Comparison of ENCODE assay signal across 16 cellular contexts in the genomic region with DNA sequence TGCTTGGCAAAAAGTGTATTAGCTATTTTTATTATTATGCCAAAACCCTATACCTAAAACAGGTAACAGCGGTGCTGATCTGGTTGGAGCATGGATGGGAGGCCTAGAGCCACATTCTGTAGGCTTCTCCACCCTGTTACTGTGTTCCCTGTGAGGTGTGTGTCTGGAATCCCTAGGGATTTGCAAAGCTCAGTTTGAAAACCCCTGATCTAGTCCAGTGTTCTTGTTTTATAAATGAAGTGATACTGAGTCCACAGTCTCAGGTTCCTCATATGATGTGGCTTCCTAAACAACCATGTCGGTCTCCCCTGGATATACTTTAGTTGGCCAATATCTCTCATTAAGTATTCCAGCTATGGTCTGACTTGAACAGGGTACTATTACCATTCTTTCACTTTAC. TPM values are rescaled to one million over a fixed set of nuclear protein-coding genes. Genes with fewer than 3 reads are reported as not detected.
DNase-seq lines count a peak whose midpoint lies in the region; ATAC-seq and TF ChIP-seq lines count a peak whose summit lies in the region.
"Had no signal": no experiment of that assay in that cellular context is flagged by ENCODE, and none has a peak within 500 bp of the region (broad histone marks: within the 10 kb centered on the region; RNA-seq: fewer than 3 reads in every experiment).

No MANE protein-coding gene starts in this region.

- H3K27me3 Mint-ChIP-seq in MCF 10A (ENCODE audit: insufficient read depth, unreplicated experiment) (no peaks in the 10 kb centered on the region), GM23338 (ENCODE audit: insufficient read depth, low read depth, poor library complexity) (no peaks in the 10 kb centered on the region)
- H3K27me3 Mint-ChIP-seq in activated T-helper 2 cell treated with anti-CD3 and anti-CD28 coated beads, Interferon-gamma antibody, Interleukin-2, Interleukin-4, amounts not matched to agents 10 μg/mL and 5 μg/mL and 100 μg/mL, durations not matched to agents 14 hours and 24 hours and 36 hours (ENCODE audit: low read depth): no peaks in the 10 kb centered on the region
- peaks cover 0 to 4% of the 10 kb centered on the region in 2 donors for H3K27me3 Mint-ChIP-seq in stimulated activated naive B cell treated with anti-CD40 and anti-IgM and Interleukin-4, amounts not matched to agents 10 μg/mL and 1 μg/mL and 100 μg/mL, for 72 hours

- no peaks in the 10 kb centered on the region for H3K9me2 ChIP-seq in GM23338 (ENCODE audit: insufficient read depth)

- no peaks in the 10 kb centered on the region for H3F3A ChIP-seq in GM23338 (replicated peaks; ENCODE audit: low read depth)

- H3K4me1 Mint-ChIP-seq in MCF 10A (ENCODE audit: insufficient read depth, unreplicated experiment): peaks cover 47% of the 10 kb centered on the region
- H3K4me1 Mint-ChIP-seq in activated T-helper 2 cell treated with anti-CD3 and anti-CD28 coated beads, Interferon-gamma antibody, Interleukin-2, Interleukin-4, amounts not matched to agents 10 μg/mL and 5 μg/mL and 100 μg/mL, durations not matched to agents 14 hours and 24 hours and 36 hours (ENCODE audit: low read depth): peaks cover 45% of the 10 kb centered on the region
- peaks cover 9 to 16% of the 10 kb centered on the region in 2 donors for H3K4me1 Mint-ChIP-seq in stimulated activated naive B cell treated with anti-CD40 and anti-IgM and Interleukin-4, amounts not matched to agents 10 μg/mL and 1 μg/mL and 100 μg/mL, for 72 hours
- no peaks in the 10 kb centered on the region for H3K4me1 Mint-ChIP-seq in GM23338

- no peaks in the 10 kb centered on the region for H3K9me3 Mint-ChIP-seq in MCF 10A (ENCODE audit: unreplicated experiment)
- no peaks in the 10 kb centered on the region for H3K9me3 Mint-ChIP-seq in activated T-helper 2 cell treated with anti-CD3 and anti-CD28 coated beads, Interferon-gamma antibody, Interleukin-2, Interleukin-4, amounts not matched to agents 10 μg/mL and 5 μg/mL and 100 μg/mL, durations not matched to agents 14 hours and 24 hours and 36 hours
- no peaks in the 10 kb centered on the region for H3K9me3 Mint-ChIP-seq in stimulated activated naive B cell treated with anti-CD40 and anti-IgM and Interleukin-4, amounts not matched to agents 10 μg/mL and 1 μg/mL and 100 μg/mL, for 72 hours
- no peaks in the 10 kb centered on the region; the same call in 2 of the 3 replicates for H3K9me3 Mint-ChIP-seq in GM23338

- TF ChIP-seq CTCF in MCF 10A (IDR thresholded peaks at IDR 0.05; ENCODE audit: unreplicated experiment) (no peak), mammary epithelial cell (conservative IDR thresholded peaks at IDR 0.05 in 1 of 2, IDR thresholded peaks at IDR 0.05 in 1 of 2; ENCODE audit: extremely low read depth in 1 of 2, insufficient read depth in 1 of 2, low read depth in 1 of 2, low read length in 2 of 2) (no peak), GM23338 (conservative IDR thresholded peaks at IDR 0.05; ENCODE audit: low read depth in 2 of 2) (no peak)

- in situ Hi-C loops in mammary epithelial cell (cut with MboI; ENCODE audit: low sequenced_read_pairs in 2 of 2): no loop called here

- 94% methylated on average over 2 of the region's 2 CpGs for WGBS in mammary epithelial cell (ENCODE audit: low coverage, missing lambda C conversion rate)

- H3K27me3 ChIP-seq in mammary epithelial cell (ENCODE audit: insufficient read depth, low read length) (no peaks in the 10 kb centered on the region), GM23338 (ENCODE audit: insufficient read depth) (no peaks in the 10 kb centered on the region)

- H3K4me1 ChIP-seq in mammary epithelial cell (ENCODE audit: insufficient read depth, low read length) (peaks cover 27% of the 10 kb centered on the region), GM23338 (ENCODE audit: insufficient read depth) (no peaks in the 10 kb centered on the region)

- H2AFZ ChIP-seq in mammary epithelial cell (ENCODE audit: low read depth, low read length) (no peak overlapping the region), GM23338 (no peak overlapping the region)

- no peaks in the 10 kb centered on the region for H4K20me1 ChIP-seq in mammary epithelial cell (ENCODE audit: insufficient read depth, low read length)
- no peaks in the 10 kb centered on the region for H4K20me1 ChIP-seq in GM23338 (replicated peaks; ENCODE audit: insufficient read depth)

- no peak overlapping the region for H3K4me2 ChIP-seq in mammary epithelial cell (ENCODE audit: insufficient read depth, low read depth, low read length)
- H3K4me2 ChIP-seq in GM23338: no peak overlapping the region

- H3K4me3 ChIP-seq in mammary epithelial cell (replicated peaks in 1 of 3; ENCODE audit: insufficient read depth in 1 of 3, low read depth in 2 of 3, low read length in 3 of 3) (no peak overlapping the region), GM23338 (no peak overlapping the region)

- peaks cover 6% of the 10 kb centered on the region for H3K36me3 Mint-ChIP-seq in MCF 10A (ENCODE audit: insufficient read depth, unreplicated experiment)
- H3K36me3 Mint-ChIP-seq in activated T-helper 2 cell treated with anti-CD3 and anti-CD28 coated beads, Interferon-gamma antibody, Interleukin-2, Interleukin-4, amounts not matched to agents 10 μg/mL and 5 μg/mL and 100 μg/mL, durations not matched to agents 14 hours and 24 hours and 36 hours (ENCODE audit: low read depth): peaks cover 43% of the 10 kb centered on the region
- peaks cover 6 to 10% of the 10 kb centered on the region in 2 donors for H3K36me3 Mint-ChIP-seq in stimulated activated naive B cell treated with anti-CD40 and anti-IgM and Interleukin-4, amounts not matched to agents 10 μg/mL and 1 μg/mL and 100 μg/mL, for 72 hours
- H3K36me3 Mint-ChIP-seq in GM23338 (ENCODE audit: low read depth): peaks cover under 1% of the 10 kb centered on the region; the same call in 2 of the 3 replicates

- intact Hi-C loops in MCF 10A (cut with micrococcal nuclease): no loop called here
- intact Hi-C loops in mammary epithelial cell (cut with micrococcal nuclease): no loop called here
- intact Hi-C loops in activated T-helper 2 cell treated with anti-CD3 and anti-CD28 coated beads, Interferon-gamma antibody, Interleukin-2, Interleukin-4, amounts not matched to agents 10 μg/mL and 5 μg/mL and 100 μg/mL, durations not matched to agents 14 hours and 24 hours and 36 hours (cut with micrococcal nuclease): no loop called here

- peak; percentile 21 for DNase-seq in NOMO-1 treated with DMSO at 0.1 percent for 48 hours (lab: John Stamatoyannopoulos, UW; ENCODE audit: unreplicated experiment)
- no peak for DNase-seq in NOMO-1 treated with dmso at 0.1 percent for 144 hours (lab: John Stamatoyannopoulos, UW; ENCODE audit: unreplicated experiment)
- DNase-seq in MCF 10A (ENCODE audit: unreplicated experiment): no peak
- DNase-seq in mammary epithelial cell: no peak
- DNase-seq in activated T-helper 2 cell treated with anti-CD3 and anti-CD28 coated beads, Interferon-gamma antibody, Interleukin-2, Interleukin-4, amounts not matched to agents 10 μg/mL and 5 μg/mL and 100 μg/mL, durations not matched to agents 14 hours and 24 hours and 36 hours (ENCODE audit: low spot score): no peak
- DNase-seq in stimulated activated naive B cell treated with anti-CD40 and anti-IgM and Interleukin-4, amounts not matched to agents 10 μg/mL and 1 μg/mL and 100 μg/mL, for 72 hours: no peak
- DNase-seq in GM23338 (ENCODE audit: low spot score): no peak
- DNase-seq: C1 segment of cervical spinal cord, COR-L47, H7, Karpas-422, NCI-H1436 treated with DMSO at 0.1 percent for 48 hours, NCI-H2081 treated with DMSO at 0.1 percent for 48 hours, NCI-H69, SHP77 had no signal

- dilution Hi-C loops in mammary epithelial cell (cut with HindIII; ENCODE audit: low sequenced_read_pairs): no loop called here

- H3K9ac ChIP-seq in mammary epithelial cell (ENCODE audit: insufficient read depth, low read length): no peak overlapping the region

- BruUV-seq in MCF 10A (replicated peaks; lab: Mats Ljungman, UMichigan) (no TSS peak), mammary epithelial cell (replicated peaks; lab: Mats Ljungman, UMichigan) (no TSS peak)

- ATAC-seq in stimulated activated naive B cell treated with anti-CD40 and anti-IgM and Interleukin-4, amounts not matched to agents 10 μg/mL and 1 μg/mL and 100 μg/mL, for 72 hours (replicated peaks): peak; percentile 86 to 91
- no peak for ATAC-seq in GM21390 (IDR thresholded peaks at IDR 0.05; ENCODE audit: unreplicated experiment)
- no peak for ATAC-seq in GM23338

- peaks cover 55% of the 10 kb centered on the region for H3K79me2 ChIP-seq in mammary epithelial cell (ENCODE audit: insufficient read depth, low read length)
- no peaks in the 10 kb centered on the region; the same call in 1 of the 2 replicates for H3K79me2 ChIP-seq in GM23338 (replicated peaks; ENCODE audit: insufficient read depth)

- no peak overlapping the region for H3K27ac ChIP-seq in mammary epithelial cell (ENCODE audit: insufficient read depth, low read depth, low read length)
- H3K27ac ChIP-seq in GM23338 (ENCODE audit: low read depth): no peak overlapping the region

- CTCF ChIA-PET in MCF 10A (lab: Yijun Ruan, JAX) (interaction anchor here (0.5 to 2.1 kb wide), 6 partner anchors 11 to 63 kb away, joined by 3 to 11 read pairs (median 4); partner anchors contain the start of genes ACSS2, GGT7, GSS and MYH7B), mammary epithelial cell (lab: Charles Lee; ENCODE audit: low non-redundant PET) (no interaction called here)

- H3K27ac Mint-ChIP-seq in MCF 10A (ENCODE audit: low read depth, unreplicated experiment): peak overlapping the region; percentile 65
- H3K27ac Mint-ChIP-seq in activated T-helper 2 cell treated with anti-CD3 and anti-CD28 coated beads, Interferon-gamma antibody, Interleukin-2, Interleukin-4, amounts not matched to agents 10 μg/mL and 5 μg/mL and 100 μg/mL, durations not matched to agents 14 hours and 24 hours and 36 hours: peak overlapping the region; percentile 57
- no peak overlapping the region for H3K27ac Mint-ChIP-seq in stimulated activated naive B cell treated with anti-CD40 and anti-IgM and Interleukin-4, amounts not matched to agents 10 μg/mL and 1 μg/mL and 100 μg/mL, for 72 hours
- H3K27ac Mint-ChIP-seq in GM23338: no peak overlapping the region

- H3K4me3 Mint-ChIP-seq in MCF 10A (ENCODE audit: unreplicated experiment) (no peak overlapping the region), GM23338 (no peak overlapping the region)
- no peak overlapping the region for H3K4me3 Mint-ChIP-seq in activated T-helper 2 cell treated with anti-CD3 and anti-CD28 coated beads, Interferon-gamma antibody, Interleukin-2, Interleukin-4, amounts not matched to agents 10 μg/mL and 5 μg/mL and 100 μg/mL, durations not matched to agents 14 hours and 24 hours and 36 hours (ENCODE audit: low read depth)
- H3K4me3 Mint-ChIP-seq in stimulated activated naive B cell treated with anti-CD40 and anti-IgM and Interleukin-4, amounts not matched to agents 10 μg/mL and 1 μg/mL and 100 μg/mL, for 72 hours: no peak overlapping the region

- no peaks in the 10 kb centered on the region for H3K9me3 ChIP-seq in mammary epithelial cell (replicated peaks; ENCODE audit: insufficient read depth, low read length)

- H3K36me3 ChIP-seq in mammary epithelial cell (ENCODE audit: insufficient read depth, low read length) (peaks cover 12% of the 10 kb centered on the region), GM23338 (ENCODE audit: insufficient read depth) (0 out of 2 replicates have a peak, but pooled peaks cover 3% of the 10 kb centered on the region)

- POLR2A ChIA-PET in MCF 10A (lab: Yijun Ruan, JAX): interaction anchor here (0.5 to 3.8 kb wide), 7 partner anchors 13 to 1574 kb away, joined by 3 to 42 read pairs (median 4); partner anchors contain the start of genes ACSS2, GSS and MYH7B

RNA-seq across cellular contexts. Expression of gene ACSS2, which starts 16.3 kb away (rescaled TPM):
- total RNA-seq in MCF 10A (2022) (36.6 and 42.0 TPM in 2 replicates), mammary epithelial cell (100 to 1,000 TPM in 1 of 2 donors, 10 to 100 TPM in 1; 79.5 to 103 TPM)
- polyA plus RNA-seq in mammary epithelial cell (104 TPM), GM23338 (2016; fragmentation: Nextera tagmentation; extraction: Ambion mirVana) (26.1 and 26.8 TPM in 2 replicates)
- polyA minus RNA-seq in mammary epithelial cell: 396 TPM
- 51.3 and 59.4 TPM in 2 replicates for total RNA-seq in activated T-helper 2 cell treated with anti-CD3 and anti-CD28 coated beads, Interferon-gamma antibody, Interleukin-2, Interleukin-4, amounts not matched to agents 10 μg/mL and 5 μg/mL and 100 μg/mL, durations not matched to agents 14 hours and 24 hours and 36 hours
- 43.4 and 49.3 TPM in 2 replicates for total RNA-seq in GM23338 (2014; rRNA removed; shearing (Covaris generic))

RNA-seq across cellular contexts. Expression of gene GGT7, which starts 20.0 kb away (rescaled TPM):
- 2.5 and 3.2 TPM in 2 replicates for total RNA-seq in MCF 10A (2022)
- 10 to 100 TPM; 13.8 to 19.1 TPM for total RNA-seq in mammary epithelial cell
- 4.5 TPM for polyA plus RNA-seq in mammary epithelial cell
- 6.6 TPM for polyA minus RNA-seq in mammary epithelial cell
- 13.3 and 13.5 TPM in 2 replicates for total RNA-seq in activated T-helper 2 cell treated with anti-CD3 and anti-CD28 coated beads, Interferon-gamma antibody, Interleukin-2, Interleukin-4, amounts not matched to agents 10 μg/mL and 5 μg/mL and 100 μg/mL, durations not matched to agents 14 hours and 24 hours and 36 hours
- total RNA-seq in GM23338 (2014; rRNA removed; shearing (Covaris generic)): 23.6 and 24.9 TPM in 2 replicates
- polyA plus RNA-seq in GM23338 (2016; fragmentation: Nextera tagmentation; extraction: Ambion mirVana): 19.0 and 24.6 TPM in 2 replicates

Comparison
In these comparisons a context has a peak if more than half of its experiments do, and no peak if none do; other contexts are left out.
1. H3K27ac Mint-ChIP-seq: peak in MCF 10A (single experiment) and activated T-helper 2 cell treated with anti-CD3 and anti-CD28 coated beads, Interferon-gamma antibody, Interleukin-2, Interleukin-4, amounts not matched to agents 10 μg/mL and 5 μg/mL and 100 μg/mL, durations not matched to agents 14 hours and 24 hours and 36 hours (single experiment); none in stimulated activated naive B cell treated with anti-CD40 and anti-IgM and Interleukin-4, amounts not matched to agents 10 μg/mL and 1 μg/mL and 100 μg/mL, for 72 hours (single experiment) and GM23338 (single experiment).
2. ATAC-seq: peak in stimulated activated naive B cell treated with anti-CD40 and anti-IgM and Interleukin-4, amounts not matched to agents 10 μg/mL and 1 μg/mL and 100 μg/mL, for 72 hours (2 of 2); none in GM21390 (single experiment) and GM23338 (single experiment).